In the genomic region with DNA sequence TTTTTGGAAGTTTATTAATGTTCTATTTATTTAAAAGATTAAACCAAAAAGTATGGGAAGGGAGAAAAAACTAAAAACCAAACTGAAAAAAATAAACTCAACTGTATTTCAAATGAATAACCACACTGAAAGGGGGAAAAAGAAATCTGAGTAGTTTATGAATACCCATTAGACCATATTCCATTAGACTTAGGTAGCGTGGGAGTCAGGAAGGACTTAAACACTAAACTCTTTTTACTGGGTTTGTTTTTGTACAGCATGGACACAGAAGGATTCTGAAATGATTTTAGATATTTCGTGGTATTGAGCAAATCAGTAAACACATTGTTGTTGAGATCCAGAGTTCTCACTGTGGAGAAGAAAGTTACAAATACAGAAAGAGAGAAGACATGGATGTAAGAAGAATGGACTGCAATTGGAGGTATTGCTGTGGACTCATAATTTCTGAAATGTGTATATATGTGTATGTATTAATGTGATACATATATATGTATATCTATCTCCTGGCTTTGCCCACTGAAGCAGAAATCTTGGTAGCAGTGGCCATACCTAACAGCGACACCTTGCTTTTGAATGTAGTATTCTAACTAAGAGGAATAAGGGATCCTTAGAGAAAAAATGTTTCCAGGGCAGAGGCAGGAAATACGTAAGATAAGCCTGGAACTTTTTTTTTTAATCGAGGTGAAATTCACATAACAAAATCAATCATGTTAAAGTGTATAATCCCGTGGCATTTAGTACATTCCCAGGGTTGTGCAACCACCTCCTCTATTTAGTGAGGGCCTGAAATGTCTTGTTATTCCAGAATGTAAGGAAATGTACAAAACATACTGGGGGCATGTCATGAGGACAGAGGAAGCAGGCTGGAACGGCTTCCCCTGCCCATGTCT, we compare ENCODE assay signal across 23 cellular contexts.
DNase-seq lines count a peak whose midpoint lies in the region; ATAC-seq and TF ChIP-seq lines count a peak whose summit lies in the region.
"Had no signal": no experiment of that assay in that cellular context is flagged by ENCODE, and none has a peak within 500 bp of the region (broad histone marks: within the 10 kb centered on the region; RNA-seq: fewer than 3 reads in every experiment).

No MANE protein-coding gene starts in this region.

- no peaks in the 10 kb centered on the region for H3K9me3 ChIP-seq in Caco-2
- no peaks in the 10 kb centered on the region for H3K9me3 ChIP-seq in PC-3 (ENCODE audit: low read length)
- H3K9me3 ChIP-seq: MG63 had no signal

- H3K27ac ChIP-seq in PC-3 (ENCODE audit: low read length), result no peak overlapping the region
- H3K27ac ChIP-seq: RWPE1, sigmoid colon, SK-N-MC had no signal

- H3K27me3 Mint-ChIP-seq in Caco-2 (ENCODE audit: insufficient read depth, unreplicated experiment), result no peaks in the 10 kb centered on the region

- intact Hi-C loops in Caco-2 (cut with micrococcal nuclease; ENCODE audit: unreplicated experiment), result loop anchor here (2.0 to 10.0 kb wide), 3 partner anchors 37 to 381 kb away; a partner anchor contains a TSS
- intact Hi-C loops in PC-3 (cut with micrococcal nuclease), result loop anchor here (5.0 kb wide), 1 partner anchor 87 kb away; no protein-coding TSS in a partner anchor

- no peak overlapping the region for H3K4me2 ChIP-seq in PC-3 (ENCODE audit: low read length)

- TF ChIP-seq CTCF in Caco-2 (IDR thresholded peaks at IDR 0.05; ENCODE audit: insufficient read depth in 1 of 2, low read depth in 1 of 2, low read length in 1 of 2, severe bottlenecking in 1 of 2, unreplicated experiment in 1 of 2), result no peak
- TF ChIP-seq CTCF in PC-3 (conservative IDR thresholded peaks at IDR 0.05; ENCODE audit: low read depth, low read length), result peak; percentile 50
- TF ChIP-seq CTCF in fibroblast of the aortic adventitia (IDR thresholded peaks at IDR 0.05; ENCODE audit: insufficient read depth, low read length), result peak; percentile 16
- no peak for TF ChIP-seq CTCF in omental fat pad (IDR thresholded peaks at IDR 0.05)
- no peak for TF ChIP-seq CTCF in GM10266 (IDR thresholded peaks at IDR 0.05; ENCODE audit: control insufficient read depth, insufficient read depth, low read depth, missing control alignments)
- TF ChIP-seq CTCF in GM20000 (IDR thresholded peaks at IDR 0.05; ENCODE audit: extremely low read depth, missing control alignments), result no peak

- H3K4me1 Mint-ChIP-seq in Caco-2 (ENCODE audit: low read depth, unreplicated experiment), result peaks cover 13% of the 10 kb centered on the region

- no peak overlapping the region for H3K9ac ChIP-seq in PC-3 (ENCODE audit: low read length)

- no peaks in the 10 kb centered on the region for H3F3A ChIP-seq in PC-3 (ENCODE audit: low read length, unreplicated experiment)

- H3K27ac Mint-ChIP-seq in Caco-2 (ENCODE audit: unreplicated experiment), result peak overlapping the region; percentile 62
- H3K27ac Mint-ChIP-seq: activated CD8-positive, alpha-beta T cell treated with anti-CD3 and anti-CD28 coated beads for 36 hours; activated naive CD4-positive, alpha-beta T cell treated with anti-CD3 and anti-CD28 coated beads, Interleukin-2, amount 50 U/mL, for 72 hours; B cell; dendritic cell treated with granulocyte-macrophage colony-stimulating factor and Interleukin-4, amounts not matched to agents 40 ng/mL and 50 ng/mL, for 4 days had no signal

- peaks cover 14% of the 10 kb centered on the region for H3K36me3 Mint-ChIP-seq in Caco-2 (ENCODE audit: insufficient read depth, unreplicated experiment)

- H3K27me3 ChIP-seq in Caco-2 (replicated peaks; ENCODE audit: control insufficient read depth, insufficient read depth, low read length), result no peaks in the 10 kb centered on the region
- H3K27me3 ChIP-seq in PC-3 (ENCODE audit: low read length), result no peaks in the 10 kb centered on the region
- H3K27me3 ChIP-seq: MG63, sigmoid colon had no signal

- H3K4me3 ChIP-seq in Caco-2 (ENCODE audit: low read depth, low read length) (no peak overlapping the region), PC-3 (ENCODE audit: low read length) (no peak overlapping the region), fibroblast of the aortic adventitia (ENCODE audit: low read depth, low read length) (no peak overlapping the region)
- H3K4me3 ChIP-seq: K562, lung, MG63, sigmoid colon, SK-N-MC had no signal

- no peak overlapping the region for H2AFZ ChIP-seq in PC-3 (ENCODE audit: low read length)

- POLR2A ChIA-PET in Caco-2 (lab: Charles Lee), result no interaction called here
- POLR2A ChIA-PET in PC-3 (lab: Charles Lee; ENCODE audit: unreplicated experiment), result no interaction called here

- DNase-seq in Caco-2, result no peak
- peak; percentile 36 for DNase-seq in PC-3
- DNase-seq in fibroblast of the aortic adventitia (ENCODE audit: low read depth), result peak; percentile 57
- DNase-seq in omental fat pad (ENCODE audit: low spot score), result no peak
- DNase-seq in stimulated activated CD8-positive, alpha-beta memory T cell treated with anti-CD3 and anti-CD28 coated beads, Interleukin-4, amount 100 ng/mL, for 48 hours, result no peak
- DNase-seq in GM10266 (ENCODE audit: extremely low spot score), result no peak
- DNase-seq in GM20000 (ENCODE audit: low spot score), result no peak
- no peak for DNase-seq in NCI-H187 (lab: John Stamatoyannopoulos, UW)
- DNase-seq: activated CD4-positive, CD25-positive, alpha-beta regulatory T cell treated with anti-CD3 and anti-CD28 coated beads, Interleukin-2, amount 50 U/mL, for 72 hours; activated CD8-positive, alpha-beta T cell treated with anti-CD3 and anti-CD28 coated beads for 36 hours; aorta; MG63; NCI-H1417 treated with DMSO at 0.1 percent for 48 hours; NCI-H446; sigmoid colon; stimulated activated naive CD8-positive, alpha-beta T cell treated with anti-CD3 and anti-CD28 coated beads, Interleukin-15, Interleukin-2, amounts not matched to agents 100 U/mL and 50 U/mL, for 24 hours had no signal

- H3K9me3 Mint-ChIP-seq in Caco-2 (ENCODE audit: unreplicated experiment), result no peaks in the 10 kb centered on the region
- H3K9me3 Mint-ChIP-seq: dendritic cell treated with granulocyte-macrophage colony-stimulating factor and Interleukin-4, amounts not matched to agents 40 ng/mL and 50 ng/mL, for 4 days had no signal

- H3K9me2 ChIP-seq in PC-3 (replicated peaks; ENCODE audit: low read length), result no peaks in the 10 kb centered on the region

- H3K79me2 ChIP-seq in PC-3 (ENCODE audit: low read length), result no peaks in the 10 kb centered on the region

- ATAC-seq in PC-3 (0 out of 2 replicates have a peak, but pooled peaks have one; percentile 29), omental fat pad (ENCODE audit: low FRiP score) (peak; percentile 46)
- ATAC-seq: activated CD8-positive, alpha-beta T cell treated with anti-CD3 and anti-CD28 coated beads for 36 hours; activated naive CD4-positive, alpha-beta T cell treated with anti-CD3 and anti-CD28 coated beads, Interleukin-2, amount 50 U/mL, for 72 hours; K562; stimulated activated naive CD8-positive, alpha-beta T cell treated with anti-CD3 and anti-CD28 coated beads, Interleukin-15, Interleukin-2, amounts not matched to agents 100 U/mL and 50 U/mL, for 24 hours had no signal

- H4K20me1 ChIP-seq in PC-3 (ENCODE audit: low read length), result no peaks in the 10 kb centered on the region

- H3K36me3 ChIP-seq in Caco-2 (ENCODE audit: control insufficient read depth, insufficient read depth, low read length) (no peaks in the 10 kb centered on the region), PC-3 (ENCODE audit: low read depth, low read length) (no peaks in the 10 kb centered on the region)
- H3K36me3 ChIP-seq: MG63, sigmoid colon had no signal

- no peak overlapping the region for H3K4me3 Mint-ChIP-seq in Caco-2 (ENCODE audit: unreplicated experiment)
- H3K4me3 Mint-ChIP-seq: dendritic cell treated with granulocyte-macrophage colony-stimulating factor and Interleukin-4, amounts not matched to agents 40 ng/mL and 50 ng/mL, for 4 days had no signal

- H3K4me1 ChIP-seq in Caco-2 (peaks cover 9% of the 10 kb centered on the region), PC-3 (ENCODE audit: insufficient read depth, low read length) (peaks cover 7% of the 10 kb centered on the region; the same call in 1 of the 2 replicates)

- CTCF ChIA-PET in Caco-2 (lab: Charles Lee) (no interaction called here), PC-3 (lab: Charles Lee) (interaction anchor here (0.6 kb wide), 1 partner anchor 1404 kb away, joined by 5 read pairs; no protein-coding TSS in a partner anchor)

- BruUV-seq in Caco-2 (replicated peaks; lab: Mats Ljungman, UMichigan) (no TSS peak), PC-3 (replicated peaks; lab: Mats Ljungman, UMichigan) (no TSS peak)

Comparison
In these comparisons a context has a peak if more than half of its experiments do, and no peak if none do; other contexts are left out.
1. DNase-seq: peak in PC-3 (single experiment) and fibroblast of the aortic adventitia (single experiment); none in Caco-2 (0 of 2), omental fat pad (single experiment), stimulated activated CD8-positive, alpha-beta memory T cell treated with anti-CD3 and anti-CD28 coated beads, Interleukin-4, amount 100 ng/mL, for 48 hours (single experiment), GM10266 (single experiment), GM20000 (single experiment) and NCI-H187 (0 of 2).
2. CTCF ChIP-seq: peak in PC-3 (single experiment) and fibroblast of the aortic adventitia (single experiment); none in Caco-2 (0 of 2), omental fat pad (0 of 3), GM10266 (single experiment) and GM20000 (single experiment).